ENCODE assay signal across 8 cellular contexts in genomic region chr20:17569616-17570346, GRCh38. TPM values are rescaled to one million over a fixed set of nuclear protein-coding genes. Genes with fewer than 3 reads are reported as not detected.
DNase-seq lines count a peak whose midpoint lies in the region; ATAC-seq and TF ChIP-seq lines count a peak whose summit lies in the region.

Gene DSTN, plus strand, starts transcription at chr20:17570075. Its CDS starts 134 bp downstream, at chr20:17570209.

- H3K4me2 ChIP-seq in SU-DHL-6 (ENCODE audit: low read depth, low read length, poor library complexity, severe bottlenecking): peak within 1 kb of the TSS; percentile 76

- H3F3A ChIP-seq in SU-DHL-6 (ENCODE audit: insufficient read depth): 0 out of 2 replicates have a peak, but pooled peaks cover 4% of the 10 kb centered on the region

- peak; percentile 93 for ATAC-seq in HG02623 (IDR thresholded peaks at IDR 0.05; ENCODE audit: unreplicated experiment)
- ATAC-seq in activated naive CD8-positive, alpha-beta T cell treated with anti-CD3 and anti-CD28 coated beads, Interleukin-2, amount 10 ng/mL, durations not matched to agents 7 days and 5 days (ENCODE audit: low read depth): peak; percentile 88

- no peaks in the 10 kb centered on the region for H4K20me1 ChIP-seq in SU-DHL-6 (ENCODE audit: low read depth, low read length)

- H3K27me3 Mint-ChIP-seq in activated naive CD8-positive, alpha-beta T cell treated with anti-CD3 and anti-CD28 coated beads, Interleukin-2, amount 10 ng/mL, durations not matched to agents 7 days and 5 days: peaks cover 22% of the 10 kb centered on the region
- H3K27me3 Mint-ChIP-seq in osteocyte (ENCODE audit: unreplicated experiment): no peaks in the 10 kb centered on the region

- TF ChIP-seq CTCF in GM12864 (IDR thresholded peaks at IDR 0.05; ENCODE audit: low read depth, low read length, missing control alignments) (no peak), SU-DHL-6 (IDR thresholded peaks at IDR 0.05; ENCODE audit: insufficient read depth, low read length, poor library complexity, severe bottlenecking) (no peak), osteocyte (IDR thresholded peaks at IDR 0.05) (no peak)

- peaks cover 2% of the 10 kb centered on the region for H3K4me1 ChIP-seq in thymus (ENCODE audit: control insufficient read depth, insufficient read depth, low read length)

- peak within 1 kb of the TSS; percentile 93 for H3K4me3 ChIP-seq in GM12864 (ENCODE audit: low read depth, low read length)
- peak within 1 kb of the TSS; percentile 77 for H3K4me3 ChIP-seq in SU-DHL-6 (ENCODE audit: insufficient read depth, low read length, poor library complexity, severe bottlenecking)
- peak within 1 kb of the TSS; percentile 87 for H3K4me3 ChIP-seq in thymus (ENCODE audit: low read length)

- peaks cover 13% of the 10 kb centered on the region for H3K4me1 Mint-ChIP-seq in activated naive CD8-positive, alpha-beta T cell treated with anti-CD3 and anti-CD28 coated beads, Interleukin-2, amount 10 ng/mL, durations not matched to agents 7 days and 5 days
- H3K4me1 Mint-ChIP-seq in osteocyte (ENCODE audit: unreplicated experiment): peaks cover 63% of the 10 kb centered on the region

- POLR2A ChIA-PET in activated naive CD8-positive, alpha-beta T cell treated with anti-CD3 and anti-CD28 coated beads, Interleukin-2, amount 10 ng/mL, durations not matched to agents 7 days and 5 days (lab: Charles Lee): interaction anchor here (0.6 to 2.3 kb wide), 7 partner anchors 40 to 926 kb away, joined by 3 to 28 read pairs (median 5); partner anchors contain the start of gene RRBP1

- H3K36me3 ChIP-seq in SU-DHL-6 (ENCODE audit: low read length) (no peaks in the 10 kb centered on the region), thymus (ENCODE audit: control insufficient read depth, insufficient read depth) (no peaks in the 10 kb centered on the region)

- H3K27ac ChIP-seq in SU-DHL-6 (ENCODE audit: low read depth, low read length) (no peak within 1 kb of the TSS), thymus (ENCODE audit: low read depth) (peak within 1 kb of the TSS; percentile 77)

- peaks cover 3% of the 10 kb centered on the region for H3K9me3 Mint-ChIP-seq in activated naive CD8-positive, alpha-beta T cell treated with anti-CD3 and anti-CD28 coated beads, Interleukin-2, amount 10 ng/mL, durations not matched to agents 7 days and 5 days
- H3K9me3 Mint-ChIP-seq in osteocyte (ENCODE audit: unreplicated experiment): no peaks in the 10 kb centered on the region

- H3K27me3 ChIP-seq in SU-DHL-6 (ENCODE audit: low read length) (no peaks in the 10 kb centered on the region), thymus (ENCODE audit: control insufficient read depth, insufficient read depth) (peaks cover 15% of the 10 kb centered on the region)

- H3K79me2 ChIP-seq in SU-DHL-6 (ENCODE audit: insufficient read depth, low read length): no peaks in the 10 kb centered on the region

- H3K4me3 Mint-ChIP-seq in activated naive CD8-positive, alpha-beta T cell treated with anti-CD3 and anti-CD28 coated beads, Interleukin-2, amount 10 ng/mL, durations not matched to agents 7 days and 5 days: peak within 1 kb of the TSS; percentile 93
- peak within 1 kb of the TSS; percentile 88 for H3K4me3 Mint-ChIP-seq in osteocyte (ENCODE audit: unreplicated experiment)

- H2AFZ ChIP-seq in SU-DHL-6 (ENCODE audit: low read depth, low read length, severe bottlenecking): peak within 1 kb of the TSS; percentile 100

- H3K36me3 Mint-ChIP-seq in activated naive CD8-positive, alpha-beta T cell treated with anti-CD3 and anti-CD28 coated beads, Interleukin-2, amount 10 ng/mL, durations not matched to agents 7 days and 5 days: peaks cover 7% of the 10 kb centered on the region
- H3K36me3 Mint-ChIP-seq in osteocyte (ENCODE audit: unreplicated experiment): peaks cover 5% of the 10 kb centered on the region

- under 1% methylated on average over 70 of the region's 70 CpGs for WGBS in thymus

- no peaks in the 10 kb centered on the region for H3K9me2 ChIP-seq in SU-DHL-6 (replicated peaks; ENCODE audit: insufficient read depth, low read length)

- intact Hi-C loops in head of caudate nucleus (cut with DNase I): loop anchor here (5.0 kb wide), 1 partner anchor 37 kb away; the partner anchor contains the start of gene BFSP1

- H3K9ac ChIP-seq in SU-DHL-6 (ENCODE audit: low read length): peak within 1 kb of the TSS; percentile 75

- DNase-seq in GM12864 (ENCODE audit: low read depth): peak; percentile 49
- DNase-seq in NCI-H1092 treated with DMSO at 0.1 percent for 48 hours (lab: John Stamatoyannopoulos, UW): peak; percentile 86
- peak; percentile 93 for DNase-seq in activated naive CD8-positive, alpha-beta T cell treated with anti-CD3 and anti-CD28 coated beads, Interleukin-2, amount 10 ng/mL, durations not matched to agents 7 days and 5 days
- DNase-seq in head of caudate nucleus: peak; percentile 72 to 97 (median 93)
- DNase-seq in osteocyte (ENCODE audit: extremely low spot score, unreplicated experiment): peak; percentile 98

- H3K9me3 ChIP-seq in SU-DHL-6 (ENCODE audit: insufficient read depth, low read length) (no peaks in the 10 kb centered on the region), thymus (ENCODE audit: control insufficient read depth) (no peaks in the 10 kb centered on the region)

- H3K27ac Mint-ChIP-seq in activated naive CD8-positive, alpha-beta T cell treated with anti-CD3 and anti-CD28 coated beads, Interleukin-2, amount 10 ng/mL, durations not matched to agents 7 days and 5 days: peak within 1 kb of the TSS; percentile 88
- peak within 1 kb of the TSS; percentile 98 for H3K27ac Mint-ChIP-seq in osteocyte (ENCODE audit: unreplicated experiment)

RNA-seq across cellular contexts. Expression of gene DSTN, which starts in this region (rescaled TPM):
- 10 to 100 TPM; 41.7 to 47.5 TPM for total RNA-seq in activated naive CD8-positive, alpha-beta T cell treated with anti-CD3 and anti-CD28 coated beads, Interleukin-2, amount 10 ng/mL, durations not matched to agents 7 days and 5 days
- total RNA-seq in osteocyte: 676 and 684 TPM in 2 replicates
- 310 TPM for polyA plus RNA-seq in thymus

Comparison
In these comparisons a context has a peak if more than half of its experiments do, and no peak if none do; other contexts are left out.
1. RNA of gene DSTN (total RNA-seq): 676 to 684 TPM in osteocyte; 41.7 to 47.5 TPM in activated naive CD8-positive, alpha-beta T cell treated with anti-CD3 and anti-CD28 coated beads, Interleukin-2, amount 10 ng/mL, durations not matched to agents 7 days and 5 days; every median in the first group is over 10 times any median in the second.
2. Peak in every context shown above with its lines, with median percentiles within 50 percentile points of each other: DNase-seq and H3K4me3 ChIP-seq.